ENCODE assay signal across 27 cellular contexts in the genomic region with DNA sequence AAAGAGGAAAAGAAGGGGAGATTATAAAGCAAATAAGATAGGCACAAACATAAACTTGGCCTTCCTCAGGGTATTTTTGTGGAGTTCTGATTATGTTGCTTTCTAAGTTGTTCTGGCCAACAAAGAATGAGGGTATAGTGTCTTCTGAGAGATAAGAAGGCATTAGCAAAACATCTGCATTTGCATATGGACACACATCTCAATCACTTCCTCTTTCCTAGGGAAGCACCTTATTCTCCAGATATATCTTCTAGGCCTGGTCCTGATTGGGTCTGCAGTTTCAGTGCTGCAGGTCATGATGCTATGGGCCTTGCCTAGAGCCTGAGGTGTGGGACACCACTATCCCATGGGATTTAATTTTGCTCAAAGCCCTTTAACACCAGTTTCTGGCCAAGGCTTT.
DNase-seq lines count a peak whose midpoint lies in the region; ATAC-seq and TF ChIP-seq lines count a peak whose summit lies in the region.
"Had no signal": no experiment of that assay in that cellular context is flagged by ENCODE, and none has a peak within 500 bp of the region (broad histone marks: within the 10 kb centered on the region; RNA-seq: fewer than 3 reads in every experiment).

No MANE protein-coding gene starts in this region.

- no peaks in the 10 kb centered on the region for H3K9me3 Mint-ChIP-seq in HFFc6

- H3K36me3 Mint-ChIP-seq in HFFc6 (ENCODE audit: low read depth), result 0 out of 2 replicates have a peak, but pooled peaks cover 3% of the 10 kb centered on the region
- H3K36me3 Mint-ChIP-seq: CD14-positive monocyte; natural killer cell; stimulated activated effector memory CD8-positive, alpha-beta T cell treated with anti-CD3 and anti-CD28 coated beads, Interleukin-12 subunit alpha, Interleukin-12 subunit beta, amount 100 ng/mL, for 72 hours had no signal

- H3K4me1 Mint-ChIP-seq in HFFc6 (ENCODE audit: low read depth), result peaks cover 26% of the 10 kb centered on the region
- H3K4me1 Mint-ChIP-seq: CD14-positive monocyte; GM23338; natural killer cell; stimulated activated effector memory CD8-positive, alpha-beta T cell treated with anti-CD3 and anti-CD28 coated beads, Interleukin-12 subunit alpha, Interleukin-12 subunit beta, amount 100 ng/mL, for 72 hours had no signal

- H3K27me3 Mint-ChIP-seq in HFFc6 (ENCODE audit: insufficient read depth), result peaks cover 2% of the 10 kb centered on the region; the same call in 1 of the 2 replicates

- peak; percentile 68 for ATAC-seq in GM18499 (IDR thresholded peaks at IDR 0.05; ENCODE audit: insufficient read depth, unreplicated experiment)
- peak; percentile 69 for ATAC-seq in GM19023 (IDR thresholded peaks at IDR 0.05; ENCODE audit: unreplicated experiment)
- peak; percentile 51 for ATAC-seq in HG02763 (IDR thresholded peaks at IDR 0.05; ENCODE audit: unreplicated experiment)
- ATAC-seq in HG03460 (IDR thresholded peaks at IDR 0.05; ENCODE audit: unreplicated experiment), result peak; percentile 71
- ATAC-seq: GM23338; natural killer cell; right lobe of liver; stimulated activated effector memory CD8-positive, alpha-beta T cell treated with anti-CD3 and anti-CD28 coated beads, Interleukin-12 subunit alpha, Interleukin-12 subunit beta, amount 100 ng/mL, for 72 hours had no signal

- no peak for TF ChIP-seq CTCF in HFFc6 (IDR thresholded peaks at IDR 0.05)

- H3K27ac Mint-ChIP-seq in HFFc6, result no peak overlapping the region
- H3K27ac Mint-ChIP-seq: CD14-positive monocyte; GM23338; natural killer cell; stimulated activated effector memory CD8-positive, alpha-beta T cell treated with anti-CD3 and anti-CD28 coated beads, Interleukin-12 subunit alpha, Interleukin-12 subunit beta, amount 100 ng/mL, for 72 hours; T-helper 1 cell treated with Interleukin-12 subunit alpha and Interleukin-12 subunit beta and Interleukin-4 antibody, amounts not matched to agents 30 μg/mL and 1 μg/mL, for 36 hours had no signal

- H3K4me3 Mint-ChIP-seq in HFFc6, result no peak overlapping the region
- H3K4me3 Mint-ChIP-seq: CD14-positive monocyte; GM23338; natural killer cell; stimulated activated effector memory CD8-positive, alpha-beta T cell treated with anti-CD3 and anti-CD28 coated beads, Interleukin-12 subunit alpha, Interleukin-12 subunit beta, amount 100 ng/mL, for 72 hours; T-helper 1 cell treated with Interleukin-12 subunit alpha and Interleukin-12 subunit beta and Interleukin-4 antibody, amounts not matched to agents 30 μg/mL and 1 μg/mL, for 36 hours had no signal

- no peak for DNase-seq in HFFc6
- DNase-seq in midbrain (lab: John Stamatoyannopoulos, UW), result no peak
- DNase-seq in SIG-M5 (lab: John Stamatoyannopoulos, UW), result no peak
- DNase-seq in NCI-H128 (lab: John Stamatoyannopoulos, UW; ENCODE audit: unreplicated experiment), result no peak
- DNase-seq: activated CD4-positive, alpha-beta T cell treated with anti-CD3 and anti-CD28 coated beads, Interleukin-2, amount 50 U/mL, for 48 hours; activated naive CD4-positive, alpha-beta T cell treated with Interleukin-2 at 50 U/mL for 16 hours; aorta; central memory CD4-positive, alpha-beta T cell; DMS 273 treated with DMSO at 0.1 percent for 48 hours; erythroblast; foreskin melanocyte; hypothalamus; kidney glomerular epithelial cell; mesenchymal stem cell; natural killer cell; NCI-H146; NCI-H748 treated with DMSO at 0.1 percent for 48 hours; right lobe of liver; Right ventricle myocardium superior had no signal
